In the genomic region with DNA sequence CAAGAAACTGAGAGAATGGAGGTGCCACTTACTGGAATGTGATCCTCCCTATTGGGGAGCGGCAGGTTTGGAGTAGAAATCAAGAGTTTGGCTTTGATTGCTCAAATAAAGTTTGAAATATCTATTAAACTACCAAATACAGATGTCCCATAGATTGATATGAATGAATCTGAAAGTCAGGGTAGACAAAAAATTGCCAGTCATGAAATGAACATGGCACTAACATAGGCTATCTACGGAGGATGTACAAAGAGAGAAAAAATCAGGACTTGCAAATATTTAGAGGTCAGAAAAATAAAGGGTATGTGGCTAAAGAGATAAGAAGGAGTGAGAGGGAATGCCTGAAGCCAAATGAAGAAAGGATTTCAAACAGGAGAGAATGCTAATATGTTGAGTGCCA, we compare ENCODE assay signal across 1 cellular context.
TF ChIP-seq lines count a peak whose summit lies in the region.

No MANE protein-coding gene starts in this region.

TF ChIP-seq in GM23338, 12 proteins besides CTCF, POLR2A, EP300 and RAD21 (continued from another document):
- TF ChIP-seq, protein P1, sequence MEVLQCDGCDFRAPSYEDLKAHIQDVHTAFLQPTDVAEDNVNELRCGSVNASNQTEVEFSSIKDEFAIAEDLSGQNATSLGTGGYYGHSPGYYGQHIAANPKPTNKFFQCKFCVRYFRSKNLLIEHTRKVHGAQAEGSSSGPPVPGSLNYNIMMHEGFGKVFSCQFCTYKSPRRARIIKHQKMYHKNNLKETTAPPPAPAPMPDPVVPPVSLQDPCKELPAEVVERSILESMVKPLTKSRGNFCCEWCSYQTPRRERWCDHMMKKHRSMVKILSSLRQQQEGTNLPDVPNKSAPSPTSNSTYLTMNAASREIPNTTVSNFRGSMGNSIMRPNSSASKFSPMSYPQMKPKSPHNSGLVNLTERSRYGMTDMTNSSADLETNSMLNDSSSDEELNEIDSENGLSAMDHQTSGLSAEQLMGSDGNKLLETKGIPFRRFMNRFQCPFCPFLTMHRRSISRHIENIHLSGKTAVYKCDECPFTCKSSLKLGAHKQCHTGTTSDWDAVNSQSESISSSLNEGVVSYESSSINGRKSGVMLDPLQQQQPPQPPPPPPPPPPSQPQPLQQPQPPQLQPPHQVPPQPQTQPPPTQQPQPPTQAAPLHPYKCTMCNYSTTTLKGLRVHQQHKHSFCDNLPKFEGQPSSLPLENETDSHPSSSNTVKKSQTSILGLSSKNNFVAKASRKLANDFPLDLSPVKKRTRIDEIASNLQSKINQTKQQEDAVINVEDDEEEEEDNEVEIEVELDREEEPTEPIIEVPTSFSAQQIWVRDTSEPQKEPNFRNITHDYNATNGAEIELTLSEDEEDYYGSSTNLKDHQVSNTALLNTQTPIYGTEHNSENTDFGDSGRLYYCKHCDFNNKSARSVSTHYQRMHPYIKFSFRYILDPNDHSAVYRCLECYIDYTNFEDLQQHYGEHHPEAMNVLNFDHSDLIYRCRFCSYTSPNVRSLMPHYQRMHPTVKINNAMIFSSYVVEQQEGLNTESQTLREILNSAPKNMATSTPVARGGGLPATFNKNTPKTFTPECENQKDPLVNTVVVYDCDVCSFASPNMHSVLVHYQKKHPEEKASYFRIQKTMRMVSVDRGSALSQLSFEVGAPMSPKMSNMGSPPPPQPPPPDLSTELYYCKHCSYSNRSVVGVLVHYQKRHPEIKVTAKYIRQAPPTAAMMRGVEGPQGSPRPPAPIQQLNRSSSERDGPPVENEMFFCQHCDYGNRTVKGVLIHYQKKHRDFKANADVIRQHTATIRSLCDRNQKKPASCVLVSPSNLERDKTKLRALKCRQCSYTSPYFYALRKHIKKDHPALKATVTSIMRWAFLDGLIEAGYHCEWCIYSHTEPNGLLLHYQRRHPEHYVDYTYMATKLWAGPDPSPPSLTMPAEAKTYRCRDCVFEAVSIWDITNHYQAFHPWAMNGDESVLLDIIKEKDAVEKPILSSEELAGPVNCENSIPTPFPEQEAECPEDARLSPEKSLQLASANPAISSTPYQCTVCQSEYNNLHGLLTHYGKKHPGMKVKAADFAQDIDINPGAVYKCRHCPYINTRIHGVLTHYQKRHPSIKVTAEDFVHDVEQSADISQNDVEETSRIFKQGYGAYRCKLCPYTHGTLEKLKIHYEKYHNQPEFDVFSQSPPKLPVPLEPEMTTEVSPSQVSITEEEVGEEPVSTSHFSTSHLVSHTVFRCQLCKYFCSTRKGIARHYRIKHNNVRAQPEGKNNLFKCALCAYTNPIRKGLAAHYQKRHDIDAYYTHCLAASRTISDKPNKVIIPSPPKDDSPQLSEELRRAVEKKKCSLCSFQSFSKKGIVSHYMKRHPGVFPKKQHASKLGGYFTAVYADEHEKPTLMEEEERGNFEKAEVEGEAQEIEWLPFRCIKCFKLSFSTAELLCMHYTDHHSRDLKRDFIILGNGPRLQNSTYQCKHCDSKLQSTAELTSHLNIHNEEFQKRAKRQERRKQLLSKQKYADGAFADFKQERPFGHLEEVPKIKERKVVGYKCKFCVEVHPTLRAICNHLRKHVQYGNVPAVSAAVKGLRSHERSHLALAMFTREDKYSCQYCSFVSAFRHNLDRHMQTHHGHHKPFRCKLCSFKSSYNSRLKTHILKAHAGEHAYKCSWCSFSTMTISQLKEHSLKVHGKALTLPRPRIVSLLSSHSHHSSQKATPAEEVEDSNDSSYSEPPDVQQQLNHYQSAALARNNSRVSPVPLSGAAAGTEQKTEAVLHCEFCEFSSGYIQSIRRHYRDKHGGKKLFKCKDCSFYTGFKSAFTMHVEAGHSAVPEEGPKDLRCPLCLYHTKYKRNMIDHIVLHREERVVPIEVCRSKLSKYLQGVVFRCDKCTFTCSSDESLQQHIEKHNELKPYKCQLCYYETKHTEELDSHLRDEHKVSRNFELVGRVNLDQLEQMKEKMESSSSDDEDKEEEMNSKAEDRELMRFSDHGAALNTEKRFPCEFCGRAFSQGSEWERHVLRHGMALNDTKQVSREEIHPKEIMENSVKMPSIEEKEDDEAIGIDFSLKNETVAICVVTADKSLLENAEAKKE (CRISPR knock-in tag; IDR thresholded peaks at IDR 0.05): no peak
- TF ChIP-seq, protein P2, sequence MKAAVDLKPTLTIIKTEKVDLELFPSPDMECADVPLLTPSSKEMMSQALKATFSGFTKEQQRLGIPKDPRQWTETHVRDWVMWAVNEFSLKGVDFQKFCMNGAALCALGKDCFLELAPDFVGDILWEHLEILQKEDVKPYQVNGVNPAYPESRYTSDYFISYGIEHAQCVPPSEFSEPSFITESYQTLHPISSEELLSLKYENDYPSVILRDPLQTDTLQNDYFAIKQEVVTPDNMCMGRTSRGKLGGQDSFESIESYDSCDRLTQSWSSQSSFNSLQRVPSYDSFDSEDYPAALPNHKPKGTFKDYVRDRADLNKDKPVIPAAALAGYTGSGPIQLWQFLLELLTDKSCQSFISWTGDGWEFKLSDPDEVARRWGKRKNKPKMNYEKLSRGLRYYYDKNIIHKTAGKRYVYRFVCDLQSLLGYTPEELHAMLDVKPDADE (IDR thresholded peaks at IDR 0.05): no peak
- TF ChIP-seq, protein P3, sequence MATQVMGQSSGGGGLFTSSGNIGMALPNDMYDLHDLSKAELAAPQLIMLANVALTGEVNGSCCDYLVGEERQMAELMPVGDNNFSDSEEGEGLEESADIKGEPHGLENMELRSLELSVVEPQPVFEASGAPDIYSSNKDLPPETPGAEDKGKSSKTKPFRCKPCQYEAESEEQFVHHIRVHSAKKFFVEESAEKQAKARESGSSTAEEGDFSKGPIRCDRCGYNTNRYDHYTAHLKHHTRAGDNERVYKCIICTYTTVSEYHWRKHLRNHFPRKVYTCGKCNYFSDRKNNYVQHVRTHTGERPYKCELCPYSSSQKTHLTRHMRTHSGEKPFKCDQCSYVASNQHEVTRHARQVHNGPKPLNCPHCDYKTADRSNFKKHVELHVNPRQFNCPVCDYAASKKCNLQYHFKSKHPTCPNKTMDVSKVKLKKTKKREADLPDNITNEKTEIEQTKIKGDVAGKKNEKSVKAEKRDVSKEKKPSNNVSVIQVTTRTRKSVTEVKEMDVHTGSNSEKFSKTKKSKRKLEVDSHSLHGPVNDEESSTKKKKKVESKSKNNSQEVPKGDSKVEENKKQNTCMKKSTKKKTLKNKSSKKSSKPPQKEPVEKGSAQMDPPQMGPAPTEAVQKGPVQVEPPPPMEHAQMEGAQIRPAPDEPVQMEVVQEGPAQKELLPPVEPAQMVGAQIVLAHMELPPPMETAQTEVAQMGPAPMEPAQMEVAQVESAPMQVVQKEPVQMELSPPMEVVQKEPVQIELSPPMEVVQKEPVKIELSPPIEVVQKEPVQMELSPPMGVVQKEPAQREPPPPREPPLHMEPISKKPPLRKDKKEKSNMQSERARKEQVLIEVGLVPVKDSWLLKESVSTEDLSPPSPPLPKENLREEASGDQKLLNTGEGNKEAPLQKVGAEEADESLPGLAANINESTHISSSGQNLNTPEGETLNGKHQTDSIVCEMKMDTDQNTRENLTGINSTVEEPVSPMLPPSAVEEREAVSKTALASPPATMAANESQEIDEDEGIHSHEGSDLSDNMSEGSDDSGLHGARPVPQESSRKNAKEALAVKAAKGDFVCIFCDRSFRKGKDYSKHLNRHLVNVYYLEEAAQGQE (IDR thresholded peaks at IDR 0.05; ENCODE audit: unreplicated experiment): no peak
- TF ChIP-seq EZH2 (IDR thresholded peaks at IDR 0.05; ENCODE audit: low read depth, unreplicated experiment) (no peak), NANOG (IDR thresholded peaks at IDR 0.05; ENCODE audit: borderline replicate concordance) (no peak), POLR2AphosphoS5 (IDR thresholded peaks at IDR 0.05; ENCODE audit: low read depth) (no peak)
TF ChIP-seq in GM23338: peak in this region for 0.
